ENCODE assay signal across 29 cellular contexts in genomic region chr12:5262450-5262849, GRCh38.
DNase-seq lines count a peak whose midpoint lies in the region; ATAC-seq and TF ChIP-seq lines count a peak whose summit lies in the region.
"Had no signal": no experiment of that assay in that cellular context is flagged by ENCODE, and none has a peak within 500 bp of the region (broad histone marks: within the 10 kb centered on the region; RNA-seq: fewer than 3 reads in every experiment).

No MANE protein-coding gene starts in this region.

- H3K9me2 ChIP-seq in PC-3 (replicated peaks; ENCODE audit: low read length), result no peaks in the 10 kb centered on the region

- intact Hi-C loops in PC-3 (cut with micrococcal nuclease), result no loop called here

- H3K27me3 ChIP-seq in AG04450 (ENCODE audit: control insufficient read depth, insufficient read depth, low read length) (no peaks in the 10 kb centered on the region), PC-3 (ENCODE audit: low read length) (no peaks in the 10 kb centered on the region)
- H3K27me3 ChIP-seq: cardiac muscle cell, thyroid gland, uterus had no signal

- H2AFZ ChIP-seq in PC-3 (ENCODE audit: low read length), result no peak overlapping the region

- H3K27ac ChIP-seq in AG04450 (ENCODE audit: low read depth, low read length) (no peak overlapping the region), PC-3 (ENCODE audit: low read length) (no peak overlapping the region)
- H3K27ac ChIP-seq: A549, cardiac muscle cell, HL-60, thyroid gland, uterus had no signal

- no peaks in the 10 kb centered on the region for H3F3A ChIP-seq in PC-3 (ENCODE audit: low read length, unreplicated experiment)

- peak; percentile 27 for DNase-seq in AG04450 (ENCODE audit: low read depth, low spot score)
- peak; percentile 90 for DNase-seq in GM04503 (ENCODE audit: low read depth)
- DNase-seq in astrocyte of the hippocampus (ENCODE audit: low read depth, low spot score), result peak; percentile 72
- DNase-seq in islet precursor cell, result peak; percentile 21
- DNase-seq in COLO829 (ENCODE audit: low spot score), result no peak
- no peak for DNase-seq in NCI-H82 treated with DMSO at 0.1 percent for 48 hours (lab: John Stamatoyannopoulos, UW; ENCODE audit: unreplicated experiment)
- DNase-seq in PC-3, result no peak
- DNase-seq in OCI-M2 (lab: John Stamatoyannopoulos, UW; ENCODE audit: unreplicated experiment), result no peak
- DNase-seq: activated CD4-positive, alpha-beta memory T cell treated with anti-CD3 and anti-CD28 coated beads for 36 hours; activated CD4-positive, CD25-positive, alpha-beta regulatory T cell treated with anti-CD3 and anti-CD28 coated beads, Interleukin-2, amount 50 U/mL, for 72 hours; activated CD8-positive, alpha-beta memory T cell treated with anti-CD3 and anti-CD28 coated beads, Interleukin-2, amount 50 U/mL, for 4 hours; activated naive CD4-positive, alpha-beta T cell treated with anti-CD3 and anti-CD28 coated beads, Interleukin-2, amount 10 ng/mL, durations not matched to agents 7 days and 5 days; amniotic stem cell; C1 segment of cervical spinal cord; DMS79; H9; Karpas-422; NCI-H1436; NCI-H226; NCI-H526 treated with DMSO at 0.1 percent for 48 hours; Right ventricle myocardium superior; stimulated activated naive CD8-positive, alpha-beta T cell treated with anti-CD3 and anti-CD28 coated beads, Interleukin-15, amount 100 ng/mL, for 72 hours; T-helper 2 cell; thyroid gland; uterus had no signal

- no TSS peak for BruUV-seq in PC-3 (replicated peaks; lab: Mats Ljungman, UMichigan)

- no peak overlapping the region for H3K4me2 ChIP-seq in PC-3 (ENCODE audit: low read length)
- H3K4me2 ChIP-seq: A549 had no signal

- CTCF ChIA-PET in AG04450 (lab: Charles Lee) (no interaction called here), PC-3 (lab: Charles Lee) (no interaction called here)

- no peaks in the 10 kb centered on the region for H3K9me3 ChIP-seq in AG04450 (ENCODE audit: control insufficient read depth, insufficient read depth, low read length)
- no peaks in the 10 kb centered on the region for H3K9me3 ChIP-seq in PC-3 (ENCODE audit: low read length)
- H3K9me3 ChIP-seq: A549, thyroid gland, uterus had no signal

- no peak for ATAC-seq in PC-3
- ATAC-seq: A549; left lobe of liver; stimulated activated naive CD8-positive, alpha-beta T cell treated with anti-CD3 and anti-CD28 coated beads, Interleukin-15, amount 100 ng/mL, for 72 hours had no signal

- no peaks in the 10 kb centered on the region for H4K20me1 ChIP-seq in PC-3 (ENCODE audit: low read length)

- POLR2A ChIA-PET in AG04450 (lab: Yijun Ruan, JAX) (no interaction called here), PC-3 (lab: Charles Lee; ENCODE audit: unreplicated experiment) (no interaction called here)

- no peaks in the 10 kb centered on the region for H3K36me3 ChIP-seq in PC-3 (ENCODE audit: low read depth, low read length)
- H3K36me3 ChIP-seq: cardiac muscle cell, thyroid gland, uterus had no signal

- TF ChIP-seq CTCF in AG04450 (IDR thresholded peaks at IDR 0.05; ENCODE audit: low read depth, low read length) (no peak), PC-3 (conservative IDR thresholded peaks at IDR 0.05; ENCODE audit: low read depth, low read length) (no peak)

- H3K4me3 ChIP-seq in AG04450 (ENCODE audit: low read depth, low read length), result no peak overlapping the region
- H3K4me3 ChIP-seq in PC-3 (ENCODE audit: low read length), result no peak overlapping the region
- H3K4me3 ChIP-seq: A549, cardiac muscle cell, thyroid gland, uterus had no signal

- H3K9ac ChIP-seq in PC-3 (ENCODE audit: low read length), result no peak overlapping the region

- H3K79me2 ChIP-seq in PC-3 (ENCODE audit: low read length), result no peaks in the 10 kb centered on the region

- H3K4me1 ChIP-seq in PC-3 (ENCODE audit: insufficient read depth, low read length), result no peaks in the 10 kb centered on the region
- H3K4me1 ChIP-seq: A549, thyroid gland, uterus had no signal

Comparison
In these comparisons a context has a peak if more than half of its experiments do, and no peak if none do; other contexts are left out.
1. DNase-seq: peak in AG04450 (single experiment), GM04503 (single experiment), astrocyte of the hippocampus (single experiment) and islet precursor cell (single experiment); none in COLO829 (single experiment), NCI-H82 treated with DMSO at 0.1 percent for 48 hours (single experiment), PC-3 (single experiment) and OCI-M2 (single experiment).